In genomic region chr19:33100894-33101644, GRCh38 we compare ENCODE assay signal across 1 cellular context.
TF ChIP-seq lines count a peak whose summit lies in the region.

No MANE protein-coding gene starts in this region.

TF ChIP-seq in HepG2, 621 proteins besides CTCF, POLR2A, EP300 and RAD21 (continued from another document):
- TF ChIP-seq HNF1A (IDR thresholded peaks at IDR 0.05; ENCODE audit: low read depth) (peak; percentile 55; the same call in 1 of the 2 replicates), HNF1A (CRISPR knock-in tag; IDR thresholded peaks at IDR 0.05; ENCODE audit: borderline replicate concordance) (peak; percentile 55; the same call in 1 of the 2 replicates), ZNF570 (CRISPR knock-in tag; IDR thresholded peaks at IDR 0.05; ENCODE audit: borderline replicate concordance) (no peak), FOXC1 (CRISPR knock-in tag; IDR thresholded peaks at IDR 0.05; ENCODE audit: borderline replicate concordance) (no peak), CREB1 (IDR thresholded peaks at IDR 0.05) (peak; percentile 58; the same call in 1 of the 2 replicates), CREB1 (CRISPR knock-in tag; IDR thresholded peaks at IDR 0.05) (peak; percentile 50), KDM5B (CRISPR knock-in tag; IDR thresholded peaks at IDR 0.05; ENCODE audit: borderline replicate concordance) (no peak), CENPBD1 (CRISPR knock-in tag; IDR thresholded peaks at IDR 0.05; ENCODE audit: borderline replicate concordance, low read depth) (no peak)
TF ChIP-seq in HepG2: peak in this region for 134.
